Comparison of ENCODE assay signal across 1 cellular context in genomic region chr2:241329669-241330615, GRCh38.
TF ChIP-seq lines count a peak whose summit lies in the region.

No MANE protein-coding gene starts in this region.

TF ChIP-seq in HepG2, 621 proteins besides CTCF, POLR2A, EP300 and RAD21:
- TF ChIP-seq MATR3 (CRISPR knock-in tag; IDR thresholded peaks at IDR 0.05) (no peak), POLR2G (IDR thresholded peaks at IDR 0.05; ENCODE audit: low read depth, low read length) (peak; percentile 32; the same call in 1 of the 2 replicates), RBM22 (optimal IDR thresholded peaks at IDR 0.05; ENCODE audit: low read length) (peak; percentile 88), GZF1 (CRISPR knock-in tag; IDR thresholded peaks at IDR 0.05) (no peak), HMG20A (CRISPR knock-in tag; IDR thresholded peaks at IDR 0.05; ENCODE audit: borderline replicate concordance) (no peak), ZNF138 (CRISPR knock-in tag; IDR thresholded peaks at IDR 0.05; ENCODE audit: low read depth) (0 out of 2 replicates have a peak, but pooled peaks have one; percentile 20), ZNF720 (CRISPR knock-in tag; IDR thresholded peaks at IDR 0.05) (no peak), AGO2 (optimal IDR thresholded peaks at IDR 0.05; ENCODE audit: low read depth, low read length) (peak; percentile 26), MIER2 (CRISPR knock-in tag; IDR thresholded peaks at IDR 0.05) (no peak)
TF ChIP-seq in HepG2: peak in this region for 4.
